ENCODE assay signal across 30 cellular contexts in the genomic region with DNA sequence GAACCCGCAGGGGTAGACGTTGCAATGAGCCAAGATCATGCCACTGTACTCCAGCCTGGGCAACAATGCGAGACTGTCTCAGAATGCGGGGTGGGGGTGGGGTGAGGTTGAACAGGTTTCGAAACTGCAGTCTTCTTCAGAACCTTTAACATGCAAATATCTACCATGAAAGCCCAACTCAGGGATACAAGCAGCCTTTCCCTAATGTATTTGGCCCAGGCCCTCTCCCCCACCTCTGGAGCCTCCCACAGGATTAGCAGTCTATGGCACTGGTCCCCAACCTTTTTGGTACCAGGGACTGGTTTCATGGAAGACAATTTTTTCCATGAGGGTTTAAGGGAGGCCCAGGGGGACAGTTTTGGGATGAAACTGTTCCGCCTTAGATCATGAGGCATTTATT. TPM values are rescaled to one million over a fixed set of nuclear protein-coding genes. Genes with fewer than 3 reads are reported as not detected.
"Had no signal": no experiment of that assay in that cellular context is flagged by ENCODE, and none has a peak within 500 bp of the region (broad histone marks: within the 10 kb centered on the region; RNA-seq: fewer than 3 reads in every experiment).

No MANE protein-coding gene starts in this region.

- FAIRE-seq: small intestine had no signal

- H3K4me3 ChIP-seq: neural progenitor cell, ovary, psoas muscle, right lobe of liver, sigmoid colon, stomach, thoracic aorta, thyroid gland, tibial nerve, upper lobe of right lung, vagina had no signal

- ATAC-seq: naive thymus-derived CD4-positive, alpha-beta T cell; natural killer cell; psoas muscle; right cardiac atrium; right lobe of liver; stimulated activated effector memory CD8-positive, alpha-beta T cell treated with anti-CD3 and anti-CD28 coated beads, Interleukin-12 subunit alpha, Interleukin-12 subunit beta, amount 100 ng/mL, for 72 hours; stimulated activated naive B cell treated with anti-CD40 and anti-IgM and Interleukin-4, amounts not matched to agents 10 μg/mL and 1 μg/mL and 100 μg/mL, for 72 hours; upper lobe of right lung had no signal

- H3K79me2 ChIP-seq: parathyroid adenoma had no signal

- H2AFZ ChIP-seq: neural progenitor cell, parathyroid adenoma had no signal

- H3K27ac ChIP-seq: neural progenitor cell, neutrophil, ovary, parathyroid adenoma, psoas muscle, right lobe of liver, sigmoid colon, stomach, thoracic aorta, thyroid gland, tibial nerve, upper lobe of right lung, vagina had no signal

- H3K4me1 Mint-ChIP-seq: naive thymus-derived CD4-positive, alpha-beta T cell; natural killer cell; neural progenitor cell; stimulated activated effector memory CD8-positive, alpha-beta T cell treated with anti-CD3 and anti-CD28 coated beads, Interleukin-12 subunit alpha, Interleukin-12 subunit beta, amount 100 ng/mL, for 72 hours; stimulated activated naive B cell treated with anti-CD40 and anti-IgM and Interleukin-4, amounts not matched to agents 10 μg/mL and 1 μg/mL and 100 μg/mL, for 72 hours had no signal

- H3K9me3 Mint-ChIP-seq: nephron; neural progenitor cell; stimulated activated effector memory CD8-positive, alpha-beta T cell treated with anti-CD3 and anti-CD28 coated beads, Interleukin-12 subunit alpha, Interleukin-12 subunit beta, amount 100 ng/mL, for 72 hours; stimulated activated naive B cell treated with anti-CD40 and anti-IgM and Interleukin-4, amounts not matched to agents 10 μg/mL and 1 μg/mL and 100 μg/mL, for 72 hours; stimulated activated naive CD8-positive, alpha-beta T cell treated with anti-CD3 and anti-CD28 coated beads, Interleukin-15, Interleukin-2, amounts not matched to agents 100 ng/mL and 50 ng/mL, for 24 hours had no signal

- H3K27me3 ChIP-seq: neural progenitor cell, neutrophil, ovary, right lobe of liver, sigmoid colon, stomach, thyroid gland, tibial nerve, upper lobe of right lung, vagina had no signal

- H3K36me3 ChIP-seq: neural progenitor cell, neutrophil, ovary, right lobe of liver, sigmoid colon, stomach, thoracic aorta, thyroid gland, tibial nerve, upper lobe of right lung, vagina had no signal

- H3K9me3 ChIP-seq: neutrophil, ovary, psoas muscle, right lobe of liver, sigmoid colon, stomach, thoracic aorta, thyroid gland, tibial nerve, upper lobe of right lung, vagina had no signal

- H3K4me2 ChIP-seq: neural progenitor cell had no signal

- H3K9ac ChIP-seq: neural progenitor cell, parathyroid adenoma had no signal

- H3K36me3 Mint-ChIP-seq: naive thymus-derived CD4-positive, alpha-beta T cell; natural killer cell; neural progenitor cell; stimulated activated effector memory CD8-positive, alpha-beta T cell treated with anti-CD3 and anti-CD28 coated beads, Interleukin-12 subunit alpha, Interleukin-12 subunit beta, amount 100 ng/mL, for 72 hours; stimulated activated naive B cell treated with anti-CD40 and anti-IgM and Interleukin-4, amounts not matched to agents 10 μg/mL and 1 μg/mL and 100 μg/mL, for 72 hours had no signal

- DNase-seq: naive thymus-derived CD4-positive, alpha-beta T cell; natural killer cell; nucleus accumbens; ovary; posterior cingulate gyrus; psoas muscle; right cardiac atrium; right lobe of liver; sigmoid colon; small intestine; stimulated activated CD4-positive, alpha-beta T cell treated with anti-CD3 and anti-CD28 coated beads, Interleukin-15, amount 100 ng/mL, for 24 hours; stimulated activated CD4-positive, alpha-beta T cell treated with anti-CD3 and anti-CD28 coated beads, Interleukin-2, amount 100 ng/mL, for 24 hours; stimulated activated CD4-positive, alpha-beta T cell treated with anti-CD3 and anti-CD28 coated beads, Interleukin-2, amount 100 ng/mL, for 48 hours; stimulated activated CD4-positive, alpha-beta T cell treated with anti-CD3 and anti-CD28 coated beads, Interleukin-4, amount 100 ng/mL, for 24 hours; stimulated activated naive B cell treated with anti-CD40 and anti-IgM and Interleukin-4, amounts not matched to agents 10 μg/mL and 1 μg/mL and 100 μg/mL, for 72 hours; stimulated activated naive CD4-positive, alpha-beta T cell treated with Interleukin-2 at 50 U/mL for 16 hours; stomach; thyroid gland; trophoblast cell; upper lobe of right lung had no signal

- H3K27ac Mint-ChIP-seq: naive thymus-derived CD4-positive, alpha-beta T cell; natural killer cell; neural progenitor cell; progenitor cell of endocrine pancreas; stimulated activated effector memory CD8-positive, alpha-beta T cell treated with anti-CD3 and anti-CD28 coated beads, Interleukin-12 subunit alpha, Interleukin-12 subunit beta, amount 100 ng/mL, for 72 hours; stimulated activated naive B cell treated with anti-CD40 and anti-IgM and Interleukin-4, amounts not matched to agents 10 μg/mL and 1 μg/mL and 100 μg/mL, for 72 hours; stimulated activated naive CD8-positive, alpha-beta T cell treated with anti-CD3 and anti-CD28 coated beads, Interleukin-15, Interleukin-2, amounts not matched to agents 100 ng/mL and 50 ng/mL, for 24 hours had no signal

- H3K4me3 Mint-ChIP-seq: naive thymus-derived CD4-positive, alpha-beta T cell; natural killer cell; nephron; neural progenitor cell; stimulated activated effector memory CD8-positive, alpha-beta T cell treated with anti-CD3 and anti-CD28 coated beads, Interleukin-12 subunit alpha, Interleukin-12 subunit beta, amount 100 ng/mL, for 72 hours; stimulated activated naive B cell treated with anti-CD40 and anti-IgM and Interleukin-4, amounts not matched to agents 10 μg/mL and 1 μg/mL and 100 μg/mL, for 72 hours; stimulated activated naive CD8-positive, alpha-beta T cell treated with anti-CD3 and anti-CD28 coated beads, Interleukin-15, Interleukin-2, amounts not matched to agents 100 ng/mL and 50 ng/mL, for 24 hours had no signal

- H3K4me1 ChIP-seq: parathyroid adenoma, psoas muscle, right lobe of liver, stomach, thyroid gland, tibial nerve, upper lobe of right lung, vagina had no signal

RNA-seq across cellular contexts. Expression of a gene that starts 53.5 kb away (rescaled TPM):
- total RNA-seq: naive thymus-derived CD4-positive, alpha-beta T cell had no signal
- polyA plus RNA-seq: naive thymus-derived CD4-positive, alpha-beta T cell had no signal
